In genomic region chr1:150973258-150973825, GRCh38 we compare ENCODE assay signal across 8 cellular contexts. TPM values are rescaled to one million over a fixed set of nuclear protein-coding genes. Genes with fewer than 3 reads are reported as not detected.
DNase-seq lines count a peak whose midpoint lies in the region; ATAC-seq and TF ChIP-seq lines count a peak whose summit lies in the region.

No MANE protein-coding gene starts in this region.

- intact Hi-C loops in posterior vena cava (cut with DNase I) = no loop called here

- peak overlapping the region; percentile 78 for H2AFZ ChIP-seq in DND-41 (ENCODE audit: low read depth, low read length)
- no peak overlapping the region for H2AFZ ChIP-seq in OCI-LY1 (ENCODE audit: low read length)

- H3F3A ChIP-seq in OCI-LY1 (ENCODE audit: insufficient read depth, low read length) = no peaks in the 10 kb centered on the region; the same call in 1 of the 2 replicates

- H3K4me2 ChIP-seq in DND-41 (ENCODE audit: insufficient read depth, low read length) (peak overlapping the region; percentile 95), OCI-LY1 (ENCODE audit: low read length) (peak overlapping the region; percentile 87)

- no peak for DNase-seq in DND-41
- DNase-seq in caudate nucleus (lab: John Stamatoyannopoulos, UW) = peak in 3 of 61 donors; percentile 35 to 56 (median 54)
- no peak for DNase-seq in posterior vena cava (ENCODE audit: low spot score)
- no peak for DNase-seq in GM20000 (ENCODE audit: low spot score)
- no peak for DNase-seq in NCI-H1092 (lab: John Stamatoyannopoulos, UW)
- DNase-seq in NCI-H2196 (lab: John Stamatoyannopoulos, UW; ENCODE audit: unreplicated experiment) = no peak

- H3K4me3 ChIP-seq in DND-41 (ENCODE audit: low read depth in 1 of 2, low read length in 2 of 2) (peak overlapping the region; percentile 56 to 67; a peak in 3 of 4 replicates), OCI-LY1 (ENCODE audit: low read depth, low read length, poor library complexity, severe bottlenecking) (peak overlapping the region; percentile 88), mononuclear cell (ENCODE audit: low read length) (peak overlapping the region; percentile 77)

- H3K4me1 ChIP-seq in DND-41 (ENCODE audit: insufficient read depth, low read length) = peaks cover 46% of the 10 kb centered on the region
- peaks cover 39% of the 10 kb centered on the region for H3K4me1 ChIP-seq in OCI-LY1 (ENCODE audit: insufficient read depth, low read length, severe bottlenecking)
- peaks cover 72% of the 10 kb centered on the region for H3K4me1 ChIP-seq in mononuclear cell (ENCODE audit: insufficient read depth, low read length)

- ATAC-seq in DND-41 (ENCODE audit: insufficient read depth, low read depth) = peak; percentile 0; the same call in 1 of the 3 replicates

- H4K20me1 ChIP-seq in DND-41 (ENCODE audit: insufficient read depth, low read length) (peaks cover 48% of the 10 kb centered on the region), OCI-LY1 (ENCODE audit: insufficient read depth, low read length) (no peaks in the 10 kb centered on the region)

- TF ChIP-seq CTCF in DND-41 (IDR thresholded peaks at IDR 0.05; ENCODE audit: borderline replicate concordance, extremely low read depth, low read length, poor library complexity, severe bottlenecking) (no peak), OCI-LY1 (IDR thresholded peaks at IDR 0.05; ENCODE audit: low read length) (no peak), GM20000 (IDR thresholded peaks at IDR 0.05; ENCODE audit: extremely low read depth, missing control alignments) (no peak)

- peak overlapping the region; percentile 91 for H3K9ac ChIP-seq in DND-41 (ENCODE audit: low read depth, low read length)
- H3K9ac ChIP-seq in OCI-LY1 (ENCODE audit: low read length) = peak overlapping the region; percentile 88

- peaks cover 71% of the 10 kb centered on the region for H3K79me2 ChIP-seq in DND-41 (ENCODE audit: insufficient read depth, low read length)
- peaks cover 23% of the 10 kb centered on the region for H3K79me2 ChIP-seq in OCI-LY1 (ENCODE audit: insufficient read depth, low read length)

- H3K9me2 ChIP-seq in OCI-LY1 (ENCODE audit: low read depth, low read length) = no peaks in the 10 kb centered on the region

- H3K36me3 ChIP-seq in DND-41 (ENCODE audit: insufficient read depth, low read length) (peaks cover 29% of the 10 kb centered on the region), OCI-LY1 (ENCODE audit: insufficient read depth, low read length) (peaks cover 6% of the 10 kb centered on the region; the same call in 1 of the 2 replicates)

- H3K27me3 ChIP-seq in DND-41 (ENCODE audit: insufficient read depth, low read length, poor library complexity) (no peaks in the 10 kb centered on the region), OCI-LY1 (ENCODE audit: insufficient read depth, low read length) (no peaks in the 10 kb centered on the region; the same call in 1 of the 2 replicates), mononuclear cell (ENCODE audit: insufficient read depth, low read length) (no peaks in the 10 kb centered on the region)

- H3K9me3 ChIP-seq in DND-41 (ENCODE audit: insufficient read depth, low read length, severe bottlenecking) (no peaks in the 10 kb centered on the region), OCI-LY1 (ENCODE audit: low read length) (no peaks in the 10 kb centered on the region), mononuclear cell (ENCODE audit: low read depth, low read length) (no peaks in the 10 kb centered on the region)

- peak overlapping the region; percentile 77 for H3K27ac ChIP-seq in DND-41 (ENCODE audit: low read length)
- peak overlapping the region; percentile 76 for H3K27ac ChIP-seq in OCI-LY1 (ENCODE audit: low read depth, low read length, poor library complexity, severe bottlenecking)
- peak overlapping the region; percentile 79 for H3K27ac ChIP-seq in caudate nucleus (ENCODE audit: low read depth, low read length)

RNA-seq across cellular contexts. Expression of gene CERS2, which starts 1.3 kb away (rescaled TPM):
- total RNA-seq in mononuclear cell (84.8 TPM), posterior vena cava (100 to 1,000 TPM; 112 to 133 TPM)

RNA-seq across cellular contexts. Expression of gene ANXA9, which starts 8.8 kb away (rescaled TPM):
- total RNA-seq in mononuclear cell (0.10 TPM), posterior vena cava (under 1 TPM in 1 of 2 donors, not detected in 1; 0.19 TPM)

RNA-seq across cellular contexts. Expression of gene MINDY1, which starts 33.4 kb away (rescaled TPM):
- total RNA-seq in mononuclear cell = 14.4 TPM
- 10 to 100 TPM; 17.3 to 17.8 TPM for total RNA-seq in posterior vena cava

RNA-seq across cellular contexts. Expression of gene PRUNE1, which starts 34.9 kb away (rescaled TPM):
- total RNA-seq in mononuclear cell (18.2 TPM), posterior vena cava (10 to 100 TPM; 15.5 to 17.4 TPM)

RNA-seq across cellular contexts. Expression of gene SETDB1, which starts 47.2 kb away (rescaled TPM):
- total RNA-seq in mononuclear cell (47.3 TPM), posterior vena cava (10 to 100 TPM; 26.4 to 26.8 TPM)
